Comparison of ENCODE assay signal across 10 cellular contexts in genomic region chr3:126270145-126270811, GRCh38.
DNase-seq lines count a peak whose midpoint lies in the region; ATAC-seq and TF ChIP-seq lines count a peak whose summit lies in the region.
"Had no signal": no experiment of that assay in that cellular context is flagged by ENCODE, and none has a peak within 500 bp of the region (broad histone marks: within the 10 kb centered on the region; RNA-seq: fewer than 3 reads in every experiment).

No MANE protein-coding gene starts in this region.

- H4K20me1 ChIP-seq in fibroblast of lung (ENCODE audit: control insufficient read depth, extremely low read depth, insufficient read depth, low read length) = no peaks in the 10 kb centered on the region

- H3K27me3 ChIP-seq in SJSA1 (replicated peaks) (no peaks in the 10 kb centered on the region), fibroblast of lung (ENCODE audit: control insufficient read depth, insufficient read depth, low read length) (no peaks in the 10 kb centered on the region), muscle layer of duodenum (ENCODE audit: low read depth, low read length) (no peaks in the 10 kb centered on the region)

- H3K36me3 ChIP-seq in SJSA1 (no peaks in the 10 kb centered on the region), fibroblast of lung (ENCODE audit: control insufficient read depth, insufficient read depth, low read length) (no peaks in the 10 kb centered on the region), muscle layer of duodenum (ENCODE audit: control insufficient read depth in 1 of 2, insufficient read depth in 2 of 2, low read length in 2 of 2) (no peaks in the 10 kb centered on the region)

- H3K4me2 ChIP-seq in fibroblast of lung (ENCODE audit: extremely low read depth, insufficient read depth, low read length) = no peak overlapping the region

- TF ChIP-seq CTCF in fibroblast of lung (conservative IDR thresholded peaks at IDR 0.05 in 1 of 2, IDR thresholded peaks at IDR 0.05 in 1 of 2; ENCODE audit: low read depth in 1 of 2, low read length in 2 of 2) (no peak), GM13977 (IDR thresholded peaks at IDR 0.05; ENCODE audit: extremely low read depth, insufficient read depth, missing control alignments) (no peak)

- DNase-seq in SJSA1 (ENCODE audit: low read depth in 1 of 2, low spot score in 2 of 2) (peak in 1 of 2 experiments; percentile 52), fibroblast of lung (ENCODE audit: low read depth in 2 of 2) (peak; percentile 70 to 75), ureter (ENCODE audit: low spot score) (peak; percentile 71), GOT3 (lab: John Stamatoyannopoulos, UW) (no peak), GM13977 (ENCODE audit: low spot score) (no peak), NCI-H524 treated with DMSO at 0.1 percent for 48 hours (lab: John Stamatoyannopoulos, UW) (no peak)
- DNase-seq: GDM1, natural killer cell had no signal

- no peak overlapping the region for H3K4me3 ChIP-seq in SJSA1
- H3K4me3 ChIP-seq in fibroblast of lung (replicated peaks in 1 of 4; ENCODE audit: control extremely low read depth in 1 of 4, insufficient read depth in 1 of 4, low read depth in 3 of 4, low read length in 4 of 4) = no peak overlapping the region
- no peak overlapping the region for H3K4me3 ChIP-seq in muscle layer of duodenum (ENCODE audit: low read depth in 1 of 2, low read length in 2 of 2)

- no peak for ATAC-seq in GM19452 (IDR thresholded peaks at IDR 0.05; ENCODE audit: unreplicated experiment)
- ATAC-seq: natural killer cell had no signal

- H3K4me1 ChIP-seq in SJSA1 (replicated peaks) (peaks cover 45% of the 10 kb centered on the region), fibroblast of lung (ENCODE audit: control insufficient read depth, extremely low read depth, insufficient read depth, low read length) (peaks cover 14% of the 10 kb centered on the region), muscle layer of duodenum (ENCODE audit: control insufficient read depth in 1 of 2, insufficient read depth in 2 of 2, low read length in 2 of 2) (peaks cover 0 to 24% of the 10 kb centered on the region in 2 donors)

- H2AFZ ChIP-seq in fibroblast of lung (ENCODE audit: low read length) = peak overlapping the region; percentile 20

- H3K79me2 ChIP-seq in fibroblast of lung (ENCODE audit: control insufficient read depth, insufficient read depth, low read length) = no peaks in the 10 kb centered on the region

- H3K27ac ChIP-seq in SJSA1 (peak overlapping the region; percentile 13), fibroblast of lung (ENCODE audit: insufficient read depth, low read length) (no peak overlapping the region), muscle layer of duodenum (ENCODE audit: low read length) (peak overlapping the region; percentile 23)

- in situ Hi-C loops in GM13977 (cut with MboI; ENCODE audit: low pct_unique_long_range_greater_than_20kb, low sequenced_read_pairs, unreplicated experiment) = no loop called here

- H3K9me3 ChIP-seq in SJSA1 (replicated peaks) (no peaks in the 10 kb centered on the region), fibroblast of lung (ENCODE audit: control insufficient read depth, insufficient read depth, low read depth, low read length) (no peaks in the 10 kb centered on the region), muscle layer of duodenum (ENCODE audit: control insufficient read depth in 1 of 2, low read length in 2 of 2) (no peaks in the 10 kb centered on the region)

- no peak overlapping the region for H3K9ac ChIP-seq in fibroblast of lung (ENCODE audit: insufficient read depth, low read length)

Comparison
In these comparisons a context has a peak if more than half of its experiments do, and no peak if none do; other contexts are left out.
1. DNase-seq: peak in fibroblast of lung (2 of 2) and ureter (single experiment); none in GOT3 (single experiment), GM13977 (single experiment) and NCI-H524 treated with DMSO at 0.1 percent for 48 hours (single experiment).